10 cellular contexts compared by ENCODE assay signal in genomic region chr12:7716391-7716790, GRCh38. TPM values are rescaled to one million over a fixed set of nuclear protein-coding genes. Genes with fewer than 3 reads are reported as not detected.
A peak's percentile ranks its signal among the peaks of the same experiment; 100 is the strongest.
DNase-seq lines count a peak whose midpoint lies in the region; ATAC-seq and TF ChIP-seq lines count a peak whose summit lies in the region.
"Had no signal": no experiment of that assay in that cellular context is flagged by ENCODE, and none has a peak within 500 bp of the region (broad histone marks: within the 10 kb centered on the region; RNA-seq: fewer than 3 reads in every experiment).

No MANE protein-coding gene starts in this region.

- ATAC-seq in GM21528 (IDR thresholded peaks at IDR 0.05; ENCODE audit: low FRiP score, unreplicated experiment): no peak
- no peak for ATAC-seq in mucosa of descending colon

- intact Hi-C loops in mucosa of descending colon (cut with DNase I, micrococcal nuclease): no loop called here

- no peak overlapping the region for H3K27ac ChIP-seq in coronary artery
- H3K27ac ChIP-seq: suprapubic skin had no signal

- DNase-seq in 8988T (peak; percentile 15), NOMO-1 treated with DMSO at 0.1 percent for 48 hours (lab: John Stamatoyannopoulos, UW; ENCODE audit: unreplicated experiment) (peak; percentile 65), fibroblast of mammary gland (ENCODE audit: low read depth) (peak; percentile 20), mucosa of descending colon (no peak), coronary artery (ENCODE audit: low spot score) (no peak)
- DNase-seq in central memory CD4-positive, alpha-beta T cell: no peak
- DNase-seq: CD4-positive, alpha-beta T cell had no signal

- H3K4me3 ChIP-seq in GM12875 (ENCODE audit: low read depth, low read length): no peak overlapping the region
- no peak overlapping the region for H3K4me3 ChIP-seq in fibroblast of mammary gland (ENCODE audit: control insufficient read depth, low read depth, low read length)
- H3K4me3 ChIP-seq in mucosa of descending colon: no peak overlapping the region
- no peak overlapping the region for H3K4me3 ChIP-seq in coronary artery
- H3K4me3 ChIP-seq: suprapubic skin had no signal

- no peaks in the 10 kb centered on the region for H3K9me3 ChIP-seq in mucosa of descending colon
- H3K9me3 ChIP-seq: suprapubic skin had no signal

- TF ChIP-seq CTCF in GM12875 (IDR thresholded peaks at IDR 0.05; ENCODE audit: borderline replicate concordance, insufficient read depth, low read depth, low read length) (0 out of 2 replicates have a peak, but pooled peaks have one; percentile 21), fibroblast of mammary gland (conservative IDR thresholded peaks at IDR 0.05; ENCODE audit: control insufficient read depth, insufficient read depth, low read depth, low read length) (no peak), mucosa of descending colon (IDR thresholded peaks at IDR 0.05) (no peak), coronary artery (IDR thresholded peaks at IDR 0.05) (no peak)

- no peaks in the 10 kb centered on the region for H3K4me1 ChIP-seq in mucosa of descending colon (ENCODE audit: low read depth)
- H3K4me1 ChIP-seq: suprapubic skin had no signal

- H3K36me3 ChIP-seq in mucosa of descending colon (ENCODE audit: low read depth): no peaks in the 10 kb centered on the region
- H3K36me3 ChIP-seq: suprapubic skin had no signal

RNA-seq across cellular contexts. Expression of gene DPPA3, which starts 5.2 kb away (rescaled TPM):
- total RNA-seq in mucosa of descending colon: not detected
- total RNA-seq: CD4-positive, alpha-beta T cell; suprapubic skin had no signal

RNA-seq across cellular contexts. Expression of gene GDF3, which starts 20.8 kb away (rescaled TPM):
- not detected for total RNA-seq in mucosa of descending colon
- total RNA-seq: CD4-positive, alpha-beta T cell; suprapubic skin had no signal

RNA-seq across cellular contexts. Expression of gene CLEC4C, which starts 30.8 kb away (rescaled TPM):
- total RNA-seq in mucosa of descending colon: not detected
- total RNA-seq: suprapubic skin had no signal

RNA-seq across cellular contexts. Expression of gene NANOGNB, which starts 48.6 kb away (rescaled TPM):
- total RNA-seq in mucosa of descending colon: not detected
- total RNA-seq: CD4-positive, alpha-beta T cell; suprapubic skin had no signal

RNA-seq across cellular contexts. Expression of gene APOBEC1, which starts 50.7 kb away (rescaled TPM):
- 1 to 10 TPM; 1.9 to 8.3 (median 5.3) TPM for total RNA-seq in mucosa of descending colon
- total RNA-seq: CD4-positive, alpha-beta T cell; suprapubic skin had no signal

Comparison
In these comparisons a context has a peak if more than half of its experiments do, and no peak if none do; other contexts are left out.
1. DNase-seq: peak in 8988T (single experiment), NOMO-1 treated with DMSO at 0.1 percent for 48 hours (single experiment) and fibroblast of mammary gland (single experiment); none in central memory CD4-positive, alpha-beta T cell (single experiment), mucosa of descending colon (0 of 3) and coronary artery (single experiment).